ENCODE assay signal across 35 cellular contexts in the genomic region with DNA sequence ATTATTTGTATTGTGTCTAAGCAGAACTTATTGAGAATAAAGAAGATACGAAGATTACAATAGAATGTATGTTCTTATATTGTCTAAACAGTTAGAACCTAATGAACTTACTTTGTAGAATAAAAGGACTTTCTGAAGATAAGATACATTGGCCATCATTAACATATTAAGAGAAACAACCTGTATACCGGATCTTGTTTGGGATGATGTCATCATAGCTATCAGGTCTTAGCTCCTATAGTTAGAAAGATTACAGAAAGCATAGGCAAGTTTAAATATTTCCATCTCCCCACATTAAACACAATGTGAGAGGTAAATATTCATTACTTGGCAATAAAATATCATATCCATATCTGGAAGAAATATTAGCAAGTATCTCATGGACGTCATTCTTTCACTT.
DNase-seq lines count a peak whose midpoint lies in the region; ATAC-seq, FAIRE-seq and TF ChIP-seq lines count a peak whose summit lies in the region.
"Had no signal": no experiment of that assay in that cellular context is flagged by ENCODE, and none has a peak within 500 bp of the region (broad histone marks: within the 10 kb centered on the region; RNA-seq: fewer than 3 reads in every experiment).

No MANE protein-coding gene starts in this region.

- H2AFZ ChIP-seq in HepG2 (ENCODE audit: low read length): no peak overlapping the region

- no peak for TF ChIP-seq CTCF in HepG2 (CRISPR knock-in tag; IDR thresholded peaks at IDR 0.05)
- no peak for TF ChIP-seq CTCF in right lobe of liver (IDR thresholded peaks at IDR 0.05)
- TF ChIP-seq CTCF in brain (conservative IDR thresholded peaks at IDR 0.05): no peak
- no peak for TF ChIP-seq CTCF in sigmoid colon (IDR thresholded peaks at IDR 0.05)

- H3K9me3 ChIP-seq in HepG2 (ENCODE audit: low read length): no peaks in the 10 kb centered on the region
- H3K9me3 ChIP-seq in right lobe of liver: no peaks in the 10 kb centered on the region
- no peaks in the 10 kb centered on the region for H3K9me3 ChIP-seq in sigmoid colon
- H3K9me3 ChIP-seq: A549; BE2C; BLaER1; BLaER1 treated with 17β-estradiol and CSF1 and Interleukin-3, amounts not matched to agents 10 nM and 100 nM; Caco-2 had no signal

- no peaks in the 10 kb centered on the region for H4K20me1 ChIP-seq in HepG2 (ENCODE audit: insufficient read depth, low read length)
- H4K20me1 ChIP-seq: BLaER1; BLaER1 treated with 17β-estradiol and CSF1 and Interleukin-3, amounts not matched to agents 10 nM and 100 nM had no signal

- H3K9ac ChIP-seq in HepG2 (ENCODE audit: insufficient read depth, low read depth, low read length): no peak overlapping the region
- H3K9ac ChIP-seq: BLaER1; BLaER1 treated with 17β-estradiol and CSF1 and Interleukin-3, amounts not matched to agents 10 nM and 100 nM had no signal

- no peak for ATAC-seq in HepG2
- ATAC-seq in right lobe of liver: no peak
- no peak for ATAC-seq in naive thymus-derived CD8-positive, alpha-beta T cell
- ATAC-seq: A549; CD8-positive, alpha-beta T cell had no signal

- no peak for FAIRE-seq in HepG2 (lab: Jason Lieb, UNC)
- FAIRE-seq: A204.1, A549, D721Med had no signal

- no peak overlapping the region for H3K4me2 ChIP-seq in HepG2 (ENCODE audit: low read depth, low read length)
- H3K4me2 ChIP-seq: A549; BLaER1; BLaER1 treated with 17β-estradiol and CSF1 and Interleukin-3, amounts not matched to agents 10 nM and 100 nM had no signal

- CTCF ChIA-PET in HepG2 (lab: Yijun Ruan, JAX; ENCODE audit: low intra/inter-chr PET ratio, low total read pairs): no interaction called here

- H3K27me3 ChIP-seq in HepG2 (ENCODE audit: control insufficient read depth in 1 of 2, insufficient read depth in 2 of 2, low read length in 2 of 2): no peaks in the 10 kb centered on the region
- no peaks in the 10 kb centered on the region for H3K27me3 ChIP-seq in right lobe of liver
- no peaks in the 10 kb centered on the region for H3K27me3 ChIP-seq in sigmoid colon
- H3K27me3 ChIP-seq: BE2C; BLaER1; BLaER1 treated with 17β-estradiol and CSF1 and Interleukin-3, amounts not matched to agents 10 nM and 100 nM had no signal

- TF ChIP-seq EP300 in HepG2 (IDR thresholded peaks at IDR 0.05; ENCODE audit: low read depth in 2 of 2, low read length in 2 of 2) (no peak), HepG2 (CRISPR knock-in tag; IDR thresholded peaks at IDR 0.05; ENCODE audit: borderline replicate concordance) (no peak), sigmoid colon (IDR thresholded peaks at IDR 0.05) (no peak)

- no peaks in the 10 kb centered on the region for H3K36me3 Mint-ChIP-seq in brain
- H3K36me3 Mint-ChIP-seq in naive thymus-derived CD8-positive, alpha-beta T cell: no peaks in the 10 kb centered on the region
- H3K36me3 Mint-ChIP-seq: CD14-positive monocyte; CD4-positive, alpha-beta memory T cell; CD4-positive, CD25-positive, alpha-beta regulatory T cell; CD8-positive, alpha-beta memory T cell; CD8-positive, alpha-beta T cell had no signal

- intact Hi-C loops in HepG2 (cut with micrococcal nuclease; ENCODE audit: unreplicated experiment): no loop called here
- intact Hi-C loops in right lobe of liver (cut with DNase I): no loop called here
- intact Hi-C loops in sigmoid colon (cut with DNase I): loop anchor here (5.0 to 10.0 kb wide), 2 partner anchors 145 to 208 kb away; no protein-coding TSS in a partner anchor

- POLR2A ChIA-PET in HepG2 (lab: Yijun Ruan, JAX): no interaction called here
- POLR2A ChIA-PET in naive thymus-derived CD8-positive, alpha-beta T cell (lab: Charles Lee): no interaction called here

- no TSS peak for BruUV-seq in HepG2 (replicated peaks; lab: Mats Ljungman, UMichigan)

- H3K4me1 ChIP-seq in HepG2 (ENCODE audit: insufficient read depth, low read length) (no peaks in the 10 kb centered on the region), right lobe of liver (no peaks in the 10 kb centered on the region), sigmoid colon (peaks cover 0 to 29% (median 11%) of the 10 kb centered on the region in 4 donors)
- H3K4me1 ChIP-seq: A549; BE2C; BLaER1; BLaER1 treated with 17β-estradiol and CSF1 and Interleukin-3, amounts not matched to agents 10 nM and 100 nM; Caco-2 had no signal

- no peaks in the 10 kb centered on the region for H3K79me2 ChIP-seq in HepG2 (ENCODE audit: insufficient read depth, low read length)

- in situ Hi-C loops in HepG2 (cut with HindIII; ENCODE audit: extremely low pct_ligation_motif_present, low pct_unique_long_range_greater_than_20kb): no loop called here

- no peak overlapping the region for H3K4me3 ChIP-seq in HepG2 (replicated peaks in 1 of 3; ENCODE audit: insufficient read depth in 1 of 3, low read depth in 2 of 3, low read length in 3 of 3)
- no peak overlapping the region for H3K4me3 ChIP-seq in right lobe of liver
- H3K4me3 ChIP-seq in sigmoid colon: peak overlapping the region in 3 of 4 donors; percentile 47 to 55 (median 49)
- H3K4me3 ChIP-seq: A549; BLaER1; BLaER1 treated with 17β-estradiol and CSF1 and Interleukin-3, amounts not matched to agents 10 nM and 100 nM had no signal

- no peak overlapping the region for H3K27ac Mint-ChIP-seq in brain
- no peak overlapping the region for H3K27ac Mint-ChIP-seq in naive thymus-derived CD8-positive, alpha-beta T cell
- H3K27ac Mint-ChIP-seq: B cell; CD14-positive monocyte; CD4-positive, alpha-beta memory T cell; CD4-positive, alpha-beta T cell; CD4-positive, CD25-positive, alpha-beta regulatory T cell; CD8-positive, alpha-beta memory T cell; CD8-positive, alpha-beta T cell had no signal

- H3K27me3 Mint-ChIP-seq in brain: peaks cover 19% of the 10 kb centered on the region
- H3K27me3 Mint-ChIP-seq in naive thymus-derived CD8-positive, alpha-beta T cell: peaks cover 0 to 15% (median 11%) of the 10 kb centered on the region in 5 donors
- H3K27me3 Mint-ChIP-seq: B cell; CD4-positive, CD25-positive, alpha-beta regulatory T cell had no signal

- peaks cover 16% of the 10 kb centered on the region for H3K4me1 Mint-ChIP-seq in brain
- peaks cover 0 to 2% (median under 1%) of the 10 kb centered on the region in 4 donors for H3K4me1 Mint-ChIP-seq in naive thymus-derived CD8-positive, alpha-beta T cell
- H3K4me1 Mint-ChIP-seq: B cell; CD14-positive monocyte; CD4-positive, CD25-positive, alpha-beta regulatory T cell had no signal

- no peaks in the 10 kb centered on the region for H3K36me3 ChIP-seq in HepG2 (replicated peaks in 1 of 2; ENCODE audit: control insufficient read depth in 1 of 2, insufficient read depth in 2 of 2, low read length in 2 of 2)
- no peaks in the 10 kb centered on the region for H3K36me3 ChIP-seq in right lobe of liver
- H3K36me3 ChIP-seq in sigmoid colon: no peaks in the 10 kb centered on the region
- H3K36me3 ChIP-seq: BE2C; BLaER1; BLaER1 treated with 17β-estradiol and CSF1 and Interleukin-3, amounts not matched to agents 10 nM and 100 nM had no signal

- TF ChIP-seq RAD21 in HepG2 (CRISPR knock-in tag; IDR thresholded peaks at IDR 0.05): no peak

- no peak for TF ChIP-seq POLR2A in HepG2 (IDR thresholded peaks at IDR 0.05; ENCODE audit: insufficient read depth in 1 of 2, low read depth in 2 of 2, low read length in 2 of 2)
- no peak for TF ChIP-seq POLR2A in right lobe of liver (IDR thresholded peaks at IDR 0.05)
- no peak for TF ChIP-seq POLR2A in sigmoid colon (IDR thresholded peaks at IDR 0.05)

- no peaks in the 10 kb centered on the region for H3K9me3 Mint-ChIP-seq in brain
- peaks cover 0 to 9% (median 4%) of the 10 kb centered on the region in 9 donors for H3K9me3 Mint-ChIP-seq in naive thymus-derived CD8-positive, alpha-beta T cell

- H3K4me3 Mint-ChIP-seq in brain: peak overlapping the region in 3 of 5 experiments; percentile 6 to 84 (median 83)
- H3K4me3 Mint-ChIP-seq in naive thymus-derived CD8-positive, alpha-beta T cell: no peak overlapping the region
- H3K4me3 Mint-ChIP-seq: B cell; CD14-positive monocyte; CD4-positive, alpha-beta memory T cell; CD4-positive, alpha-beta T cell; CD4-positive, CD25-positive, alpha-beta regulatory T cell; CD8-positive, alpha-beta memory T cell; CD8-positive, alpha-beta T cell had no signal

- H3K27ac ChIP-seq in HepG2 (ENCODE audit: extremely low read length, insufficient read depth, low read length) (no peak overlapping the region), right lobe of liver (no peak overlapping the region), sigmoid colon (peak overlapping the region in 2 of 4 donors; percentile 74 to 80)
- H3K27ac ChIP-seq: 22Rv1; A549; BLaER1; BLaER1 treated with 17β-estradiol and CSF1 and Interleukin-3, amounts not matched to agents 10 nM and 100 nM; C4-2B had no signal

- DNase-seq in HepG2 (ENCODE audit: low spot score) (no peak), right lobe of liver (no peak), sigmoid colon (no peak), dermis blood vessel endothelial cell (no peak)
- no peak for DNase-seq in naive thymus-derived CD8-positive, alpha-beta T cell
- DNase-seq: 8988T; ACHN; AML-193; BE2C; C1 segment of cervical spinal cord; Caco-2; Calu3; CD4-positive, alpha-beta memory T cell; CD4-positive, alpha-beta T cell; CD4-positive, CD25-positive, alpha-beta regulatory T cell; CD8-positive, alpha-beta memory T cell; CD8-positive, alpha-beta T cell; COR-L47; DMS 273 treated with DMSO at 0.1 percent for 48 hours; DMS153; DMS53; DMS79; DMS79 treated with DMSO at 0.1 percent for 48 hours; DND-41; EL had no signal

- WGBS in HepG2 (ENCODE audit: low lambda C conversion rate): 0% methylated on average over 3 of the region's 3 CpGs
- WGBS in right lobe of liver (ENCODE audit: insufficient coverage, low coverage, low lambda C conversion rate, missing lambda C conversion rate): 37% methylated on average over 3 of the region's 3 CpGs
- 83 to 86% methylated on average over 3 of the region's 3 CpGs for WGBS in sigmoid colon, 2 donors

Comparison
In these comparisons a context has a peak if more than half of its experiments do, and no peak if none do; other contexts are left out.
1. H3K4me3 ChIP-seq: peak in sigmoid colon (3 of 4); none in HepG2 (0 of 3) and right lobe of liver (0 of 3).
2. H3K4me3 Mint-ChIP-seq: peak in brain (3 of 5); none in naive thymus-derived CD8-positive, alpha-beta T cell (0 of 10).